8 cellular contexts compared by ENCODE assay signal in genomic region chr1:44714944-44715571, GRCh38. TPM values are rescaled to one million over a fixed set of nuclear protein-coding genes. Genes with fewer than 3 reads are reported as not detected.
DNase-seq lines count a peak whose midpoint lies in the region; ATAC-seq lines count a peak whose summit lies in the region.

No MANE protein-coding gene starts in this region.

- POLR2A ChIA-PET in activated CD4-positive, alpha-beta T cell treated with anti-CD3 and anti-CD28 coated beads, Interleukin-2, amount 10 ng/mL, durations not matched to agents 7 days and 5 days (lab: Charles Lee), result no interaction called here

- H3K36me3 Mint-ChIP-seq in activated CD4-positive, alpha-beta T cell treated with anti-CD3 and anti-CD28 coated beads, Interleukin-2, amount 10 ng/mL, durations not matched to agents 7 days and 5 days (ENCODE audit: low read depth), result no peaks in the 10 kb centered on the region
- no peaks in the 10 kb centered on the region for H3K36me3 Mint-ChIP-seq in stimulated activated naive CD8-positive, alpha-beta T cell treated with anti-CD3 and anti-CD28 coated beads, Interleukin-15, Interleukin-2, amounts not matched to agents 100 ng/mL and 50 ng/mL, for 24 hours (ENCODE audit: low read depth)

- peaks cover 13% of the 10 kb centered on the region for H3K27me3 Mint-ChIP-seq in activated CD4-positive, alpha-beta T cell treated with anti-CD3 and anti-CD28 coated beads, Interleukin-2, amount 10 ng/mL, durations not matched to agents 7 days and 5 days
- no peaks in the 10 kb centered on the region for H3K27me3 Mint-ChIP-seq in stimulated activated naive CD8-positive, alpha-beta T cell treated with anti-CD3 and anti-CD28 coated beads, Interleukin-15, Interleukin-2, amounts not matched to agents 100 ng/mL and 50 ng/mL, for 24 hours

- H3K27ac Mint-ChIP-seq in activated CD4-positive, alpha-beta T cell treated with anti-CD3 and anti-CD28 coated beads, Interleukin-2, amount 10 ng/mL, durations not matched to agents 7 days and 5 days, result peak overlapping the region; percentile 76
- H3K27ac Mint-ChIP-seq in stimulated activated naive CD8-positive, alpha-beta T cell treated with anti-CD3 and anti-CD28 coated beads, Interleukin-15, Interleukin-2, amounts not matched to agents 100 ng/mL and 50 ng/mL, for 24 hours, result peak overlapping the region; percentile 76

- peak overlapping the region; percentile 44 for H3K4me3 Mint-ChIP-seq in activated CD4-positive, alpha-beta T cell treated with anti-CD3 and anti-CD28 coated beads, Interleukin-2, amount 10 ng/mL, durations not matched to agents 7 days and 5 days
- H3K4me3 Mint-ChIP-seq in stimulated activated naive CD8-positive, alpha-beta T cell treated with anti-CD3 and anti-CD28 coated beads, Interleukin-15, Interleukin-2, amounts not matched to agents 100 ng/mL and 50 ng/mL, for 24 hours, result peak overlapping the region; percentile 30

- peaks cover 47% of the 10 kb centered on the region for H3K4me1 Mint-ChIP-seq in activated CD4-positive, alpha-beta T cell treated with anti-CD3 and anti-CD28 coated beads, Interleukin-2, amount 10 ng/mL, durations not matched to agents 7 days and 5 days
- peaks cover 51% of the 10 kb centered on the region for H3K4me1 Mint-ChIP-seq in stimulated activated naive CD8-positive, alpha-beta T cell treated with anti-CD3 and anti-CD28 coated beads, Interleukin-15, Interleukin-2, amounts not matched to agents 100 ng/mL and 50 ng/mL, for 24 hours (ENCODE audit: low read depth)

- peak; percentile 74 for DNase-seq in EH (ENCODE audit: low read depth)
- DNase-seq in HK-2 (ENCODE audit: unreplicated experiment), result peak; percentile 65
- DNase-seq in NCI-H82 (lab: John Stamatoyannopoulos, UW), result peak; percentile 88
- peak; percentile 81 for DNase-seq in activated CD4-positive, alpha-beta T cell treated with anti-CD3 and anti-CD28 coated beads, Interleukin-2, amount 10 ng/mL, durations not matched to agents 7 days and 5 days
- DNase-seq in ecto neural progenitor cell (ENCODE audit: low spot score), result peak; percentile 77
- peak; percentile 85 for DNase-seq in medulla oblongata (ENCODE audit: extremely low spot score)

- no peaks in the 10 kb centered on the region for H3K9me3 Mint-ChIP-seq in activated CD4-positive, alpha-beta T cell treated with anti-CD3 and anti-CD28 coated beads, Interleukin-2, amount 10 ng/mL, durations not matched to agents 7 days and 5 days
- H3K9me3 Mint-ChIP-seq in stimulated activated naive CD8-positive, alpha-beta T cell treated with anti-CD3 and anti-CD28 coated beads, Interleukin-15, Interleukin-2, amounts not matched to agents 100 ng/mL and 50 ng/mL, for 24 hours, result no peaks in the 10 kb centered on the region

- no peak for ATAC-seq in GM19397 (IDR thresholded peaks at IDR 0.05; ENCODE audit: unreplicated experiment)

- CTCF ChIA-PET in activated CD4-positive, alpha-beta T cell treated with anti-CD3 and anti-CD28 coated beads, Interleukin-2, amount 10 ng/mL, durations not matched to agents 7 days and 5 days (lab: Charles Lee), result interaction anchor here (0.6 to 3.3 kb wide), 7 partner anchors 11 to 849 kb away, joined by 3 to 8 read pairs (median 4); no protein-coding TSS in a partner anchor

RNA-seq across cellular contexts. Expression of gene RNU5D-1, which starts 15.9 kb away (rescaled TPM):
- not detected for total RNA-seq in activated CD4-positive, alpha-beta T cell treated with anti-CD3 and anti-CD28 coated beads, Interleukin-2, amount 10 ng/mL, durations not matched to agents 7 days and 5 days

RNA-seq across cellular contexts. Expression of gene KIF2C, which starts 24.6 kb away (rescaled TPM):
- 100 to 1,000 TPM; 110 to 121 TPM for total RNA-seq in activated CD4-positive, alpha-beta T cell treated with anti-CD3 and anti-CD28 coated beads, Interleukin-2, amount 10 ng/mL, durations not matched to agents 7 days and 5 days

RNA-seq across cellular contexts. Expression of gene ARMH1, which starts 40.5 kb away (rescaled TPM):
- 10 to 100 TPM; 47.4 to 50.7 TPM for total RNA-seq in activated CD4-positive, alpha-beta T cell treated with anti-CD3 and anti-CD28 coated beads, Interleukin-2, amount 10 ng/mL, durations not matched to agents 7 days and 5 days

RNA-seq across cellular contexts. Expression of gene TMEM53, which starts 40.8 kb away (rescaled TPM):
- total RNA-seq in activated CD4-positive, alpha-beta T cell treated with anti-CD3 and anti-CD28 coated beads, Interleukin-2, amount 10 ng/mL, durations not matched to agents 7 days and 5 days, result 1 to 10 TPM; 3.0 to 3.5 TPM
